Comparison of ENCODE assay signal across 15 cellular contexts in genomic region chr2:189151897-189152296, GRCh38. TPM values are rescaled to one million over a fixed set of nuclear protein-coding genes. Genes with fewer than 3 reads are reported as not detected.
DNase-seq lines count a peak whose midpoint lies in the region; ATAC-seq and TF ChIP-seq lines count a peak whose summit lies in the region.
"Had no signal": no experiment of that assay in that cellular context is flagged by ENCODE, and none has a peak within 500 bp of the region (broad histone marks: within the 10 kb centered on the region; RNA-seq: fewer than 3 reads in every experiment).

No MANE protein-coding gene starts in this region.

- no peak overlapping the region for H3K4me3 Mint-ChIP-seq in mesothelial cell of epicardium
- H3K4me3 Mint-ChIP-seq in CD14-positive monocyte: no peak overlapping the region

- H3K9ac ChIP-seq in adipocyte (ENCODE audit: low read length): peak overlapping the region; percentile 50

- H3K27ac ChIP-seq in thoracic aorta (peak overlapping the region; percentile 41 to 48), left lung (no peak overlapping the region)

- H3K36me3 Mint-ChIP-seq in mesothelial cell of epicardium (peaks cover 9% of the 10 kb centered on the region), CD14-positive monocyte (no peaks in the 10 kb centered on the region)

- H3K36me3 ChIP-seq in adipocyte (ENCODE audit: control insufficient read depth, insufficient read depth, low read length, severe bottlenecking): peaks cover 8% of the 10 kb centered on the region
- H3K36me3 ChIP-seq in thoracic aorta: no peaks in the 10 kb centered on the region
- no peaks in the 10 kb centered on the region for H3K36me3 ChIP-seq in left lung

- H3K27me3 ChIP-seq in adipocyte (replicated peaks; ENCODE audit: control insufficient read depth, insufficient read depth, low read length) (no peaks in the 10 kb centered on the region), thoracic aorta (replicated peaks; ENCODE audit: insufficient read depth) (no peaks in the 10 kb centered on the region), left lung (no peaks in the 10 kb centered on the region)

- peak overlapping the region; percentile 66 for H3K4me3 ChIP-seq in adipocyte (ENCODE audit: low read length)
- H3K4me3 ChIP-seq in thoracic aorta: no peak overlapping the region
- no peak overlapping the region for H3K4me3 ChIP-seq in left lung

- TF ChIP-seq CTCF in mesothelial cell of epicardium (IDR thresholded peaks at IDR 0.05; ENCODE audit: unreplicated experiment) (no peak), thoracic aorta (IDR thresholded peaks at IDR 0.05) (no peak), left lung (IDR thresholded peaks at IDR 0.05) (no peak), CD14-positive monocyte (IDR thresholded peaks at IDR 0.05) (no peak)

- H3K4me1 Mint-ChIP-seq in mesothelial cell of epicardium: peaks cover 47% of the 10 kb centered on the region
- H3K4me1 Mint-ChIP-seq in CD14-positive monocyte: no peaks in the 10 kb centered on the region

- H3K4me1 ChIP-seq in adipocyte (ENCODE audit: control insufficient read depth, insufficient read depth, low read length) (peaks cover 78% of the 10 kb centered on the region), thoracic aorta (ENCODE audit: control insufficient read depth in 1 of 2, low read depth in 2 of 2) (peaks cover 27 to 77% of the 10 kb centered on the region in 2 donors), left lung (peaks cover 0 to 4% of the 10 kb centered on the region in 2 donors)

- DNase-seq in Right ventricle myocardium inferior (ENCODE audit: missing footprints) (no peak), cardiac septum (ENCODE audit: low spot score) (no peak), adipocyte (ENCODE audit: low read depth) (no peak), mesothelial cell of epicardium (ENCODE audit: low spot score in 2 of 2, unreplicated experiment in 2 of 2) (no peak), thoracic aorta (ENCODE audit: low spot score) (no peak), left lung (no peak), CD14-positive monocyte (ENCODE audit: low spot score) (no peak), hypothalamus (lab: John Stamatoyannopoulos, UW) (no peak)
- DNase-seq: DMS79 treated with DMSO at 0.1 percent for 48 hours, H7, KG1, NCI-H1694 treated with DMSO at 0.1 percent for 48 hours, NCI-H510A, RPMI8226 had no signal

- H3K9me3 Mint-ChIP-seq in mesothelial cell of epicardium: peaks cover 11% of the 10 kb centered on the region
- H3K9me3 Mint-ChIP-seq in CD14-positive monocyte: no peaks in the 10 kb centered on the region

- H3K27me3 Mint-ChIP-seq in mesothelial cell of epicardium (ENCODE audit: low read depth): no peaks in the 10 kb centered on the region
- peaks cover 0 to 4% (median 1%) of the 10 kb centered on the region in 3 donors for H3K27me3 Mint-ChIP-seq in CD14-positive monocyte (ENCODE audit: low read depth in 3 of 3)

- intact Hi-C loops in Right ventricle myocardium inferior (cut with DNase I): loop anchor here (5.0 kb wide), 1 partner anchor 625 kb away; no protein-coding TSS in a partner anchor
- intact Hi-C loops in cardiac septum (cut with DNase I): no loop called here
- intact Hi-C loops in left lung (cut with DNase I): no loop called here
- intact Hi-C loops in CD14-positive monocyte (cut with micrococcal nuclease): no loop called here

- no peaks in the 10 kb centered on the region for H3K9me3 ChIP-seq in adipocyte (ENCODE audit: control insufficient read depth, low read length)
- H3K9me3 ChIP-seq in thoracic aorta: no peaks in the 10 kb centered on the region
- no peaks in the 10 kb centered on the region for H3K9me3 ChIP-seq in left lung

- H3K27ac Mint-ChIP-seq in mesothelial cell of epicardium: peak overlapping the region; percentile 90
- H3K27ac Mint-ChIP-seq in CD14-positive monocyte: no peak overlapping the region

- ATAC-seq in Right ventricle myocardium inferior (peak; percentile 74), thoracic aorta (ENCODE audit: insufficient number of reproducible peaks, low FRiP score, low read depth) (no peak), left lung (no peak)
- ATAC-seq: HepG2 had no signal

RNA-seq across cellular contexts. Expression of gene COL5A2, which starts 27.7 kb away (rescaled TPM):
- total RNA-seq in Right ventricle myocardium inferior: 10.5 TPM
- 16.0 TPM for total RNA-seq in cardiac septum
- 438 to 472 TPM (median 459 TPM) in 3 replicates for total RNA-seq in mesothelial cell of epicardium
- total RNA-seq in thoracic aorta: 100 to 1,000 TPM in 1 of 2 donors, 10 to 100 TPM in 1; 99.4 to 135 TPM
- total RNA-seq in left lung: 100 to 1,000 TPM; 122 to 324 TPM
- polyA plus RNA-seq in CD14-positive monocyte: not detected

Comparison
In these comparisons a context has a peak if more than half of its experiments do, and no peak if none do; other contexts are left out.
1. H3K27ac ChIP-seq: peak in thoracic aorta (2 of 2); none in left lung (0 of 2).